ENCODE assay signal across 32 cellular contexts in the genomic region with DNA sequence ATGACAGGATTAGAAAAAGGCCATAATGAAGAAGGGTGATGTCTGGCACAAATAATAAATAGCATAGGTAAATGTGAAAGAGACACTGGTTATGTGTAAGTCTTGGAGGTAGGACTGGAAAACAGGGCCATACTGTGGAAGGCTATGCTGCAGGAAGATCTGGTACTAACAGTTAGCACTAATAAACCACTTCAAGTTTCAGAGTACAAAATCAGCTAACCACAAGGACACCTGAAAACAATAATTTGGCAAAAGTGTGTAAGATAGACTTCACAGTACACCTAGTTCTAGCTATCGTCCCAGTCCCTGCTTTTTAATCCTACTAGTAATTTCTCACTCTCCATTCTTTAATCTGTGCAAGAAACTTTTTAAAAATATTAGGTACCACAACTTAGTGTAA. TPM values are rescaled to one million over a fixed set of nuclear protein-coding genes. Genes with fewer than 3 reads are reported as not detected.
DNase-seq lines count a peak whose midpoint lies in the region; ATAC-seq lines count a peak whose summit lies in the region.
"Had no signal": no experiment of that assay in that cellular context is flagged by ENCODE, and none has a peak within 500 bp of the region (broad histone marks: within the 10 kb centered on the region; RNA-seq: fewer than 3 reads in every experiment).

No MANE protein-coding gene starts in this region.

- no peaks in the 10 kb centered on the region for H3K9me3 Mint-ChIP-seq in activated CD4-positive, alpha-beta T cell treated with anti-CD3 and anti-CD28 coated beads, Interleukin-2, amount 10 ng/mL, durations not matched to agents 24 days and 14 days
- H3K9me3 Mint-ChIP-seq in activated CD4-positive, alpha-beta T cell treated with anti-CD3 and anti-CD28 coated beads for 36 hours (ENCODE audit: low read depth), result no peaks in the 10 kb centered on the region
- H3K9me3 Mint-ChIP-seq: activated CD4-positive, alpha-beta memory T cell treated with anti-CD3 and anti-CD28 coated beads for 36 hours had no signal

- POLR2A ChIA-PET in activated CD4-positive, alpha-beta T cell treated with anti-CD3 and anti-CD28 coated beads for 36 hours (lab: Charles Lee), result no interaction called here

- H3K27ac Mint-ChIP-seq in activated CD4-positive, alpha-beta T cell treated with anti-CD3 and anti-CD28 coated beads, Interleukin-2, amount 10 ng/mL, durations not matched to agents 24 days and 14 days, result peak overlapping the region; percentile 42
- no peak overlapping the region for H3K27ac Mint-ChIP-seq in activated CD4-positive, alpha-beta T cell treated with anti-CD3 and anti-CD28 coated beads for 36 hours
- H3K27ac Mint-ChIP-seq: activated CD4-positive, alpha-beta memory T cell treated with anti-CD3 and anti-CD28 coated beads for 36 hours had no signal

- H3K4me1 Mint-ChIP-seq in activated CD4-positive, alpha-beta T cell treated with anti-CD3 and anti-CD28 coated beads, Interleukin-2, amount 10 ng/mL, durations not matched to agents 24 days and 14 days, result peaks cover 10% of the 10 kb centered on the region
- peaks cover 5% of the 10 kb centered on the region for H3K4me1 Mint-ChIP-seq in activated CD4-positive, alpha-beta T cell treated with anti-CD3 and anti-CD28 coated beads for 36 hours

- no peaks in the 10 kb centered on the region for H3K27me3 Mint-ChIP-seq in activated CD4-positive, alpha-beta T cell treated with anti-CD3 and anti-CD28 coated beads, Interleukin-2, amount 10 ng/mL, durations not matched to agents 24 days and 14 days
- H3K27me3 Mint-ChIP-seq in activated CD4-positive, alpha-beta T cell treated with anti-CD3 and anti-CD28 coated beads for 36 hours, result no peaks in the 10 kb centered on the region
- H3K27me3 Mint-ChIP-seq: activated CD4-positive, alpha-beta memory T cell treated with anti-CD3 and anti-CD28 coated beads for 36 hours had no signal

- intact Hi-C loops in activated CD4-positive, alpha-beta T cell treated with anti-CD3 and anti-CD28 coated beads, Interleukin-2, amount 10 ng/mL, durations not matched to agents 24 days and 14 days (cut with micrococcal nuclease), result no loop called here
- intact Hi-C loops in activated CD4-positive, alpha-beta T cell treated with anti-CD3 and anti-CD28 coated beads for 36 hours (cut with DNase I, micrococcal nuclease), result no loop called here

- H3K4me3 Mint-ChIP-seq in activated CD4-positive, alpha-beta T cell treated with anti-CD3 and anti-CD28 coated beads, Interleukin-2, amount 10 ng/mL, durations not matched to agents 24 days and 14 days, result no peak overlapping the region
- H3K4me3 Mint-ChIP-seq in activated CD4-positive, alpha-beta T cell treated with anti-CD3 and anti-CD28 coated beads for 36 hours, result no peak overlapping the region
- H3K4me3 Mint-ChIP-seq: activated CD4-positive, alpha-beta memory T cell treated with anti-CD3 and anti-CD28 coated beads for 36 hours had no signal

- ATAC-seq in activated CD4-positive, alpha-beta T cell treated with anti-CD3 and anti-CD28 coated beads for 36 hours, result no peak
- ATAC-seq in GM21529 (IDR thresholded peaks at IDR 0.05; ENCODE audit: unreplicated experiment) (peak; percentile 63), HG03378 (IDR thresholded peaks at IDR 0.05; ENCODE audit: unreplicated experiment) (peak; percentile 35), GM18520 (IDR thresholded peaks at IDR 0.05; ENCODE audit: unreplicated experiment) (no peak), HG02970 (IDR thresholded peaks at IDR 0.05; ENCODE audit: low FRiP score, unreplicated experiment) (no peak)
- ATAC-seq: activated CD4-positive, CD25-positive, alpha-beta regulatory T cell treated with anti-CD3 and anti-CD28 coated beads, Interleukin-2, amount 50 U/mL, for 24 hours; HCT116; left lung; Panc1; SK-N-SH treated with all-trans-retinoic acid at 6 μM for 48 hours had no signal

- DNase-seq in activated CD4-positive, alpha-beta T cell treated with anti-CD3 and anti-CD28 coated beads, Interleukin-2, amount 10 ng/mL, durations not matched to agents 24 days and 14 days, result no peak
- no peak for DNase-seq in activated CD4-positive, alpha-beta T cell treated with anti-CD3 and anti-CD28 coated beads for 36 hours
- no peak for DNase-seq in HuH-7.5 (ENCODE audit: low spot score)
- no peak for DNase-seq in stimulated activated CD8-positive, alpha-beta memory T cell treated with anti-CD3 and anti-CD28 coated beads, Interleukin-4, amount 100 ng/mL, for 48 hours
- DNase-seq: 8988T; activated CD4-positive, alpha-beta memory T cell treated with anti-CD3 and anti-CD28 coated beads for 36 hours; activated naive CD4-positive, alpha-beta T cell treated with Interleukin-2 at 50 U/mL for 16 hours; adrenal gland; central memory CD4-positive, alpha-beta T cell; COR-L47; DMS79; GDM1; head of caudate nucleus; islet precursor cell; Kasumi-1; left lung; mesenchymal stem cell; NCI-H1436 treated with DMSO at 0.1 percent for 48 hours; NCI-H2081 treated with DMSO at 0.1 percent for 48 hours; NCI-H226; NCI-H526 treated with DMSO at 0.1 percent for 48 hours; Right ventricle myocardium superior; stimulated activated CD4-positive, alpha-beta T cell treated with anti-CD3 and anti-CD28 coated beads, Interleukin-4, amount 100 ng/mL, for 24 hours; transverse colon had no signal

- CTCF ChIA-PET in activated CD4-positive, alpha-beta T cell treated with anti-CD3 and anti-CD28 coated beads for 36 hours (lab: Charles Lee), result interaction anchor here (1.3 kb wide), 1 partner anchor 10 kb away, joined by 3 read pairs; no protein-coding TSS in a partner anchor

- peaks cover 36% of the 10 kb centered on the region for H3K36me3 Mint-ChIP-seq in activated CD4-positive, alpha-beta T cell treated with anti-CD3 and anti-CD28 coated beads, Interleukin-2, amount 10 ng/mL, durations not matched to agents 24 days and 14 days (ENCODE audit: low read depth)
- peaks cover 31% of the 10 kb centered on the region for H3K36me3 Mint-ChIP-seq in activated CD4-positive, alpha-beta T cell treated with anti-CD3 and anti-CD28 coated beads for 36 hours (ENCODE audit: low read depth)

RNA-seq across cellular contexts. Expression of a gene that starts 44.3 kb away (rescaled TPM):
- total RNA-seq in activated CD4-positive, alpha-beta T cell treated with anti-CD3 and anti-CD28 coated beads, Interleukin-2, amount 10 ng/mL, durations not matched to agents 24 days and 14 days, result 16.1 and 17.6 TPM in 2 replicates
- total RNA-seq in activated CD4-positive, alpha-beta T cell treated with anti-CD3 and anti-CD28 coated beads for 36 hours, result 10 to 100 TPM; 14.1 to 14.3 TPM

Comparison
In these comparisons a context has a peak if more than half of its experiments do, and no peak if none do; other contexts are left out.
1. ATAC-seq: peak in GM21529 (single experiment) and HG03378 (single experiment); none in activated CD4-positive, alpha-beta T cell treated with anti-CD3 and anti-CD28 coated beads for 36 hours (single experiment), GM18520 (single experiment) and HG02970 (single experiment).